In the genomic region with DNA sequence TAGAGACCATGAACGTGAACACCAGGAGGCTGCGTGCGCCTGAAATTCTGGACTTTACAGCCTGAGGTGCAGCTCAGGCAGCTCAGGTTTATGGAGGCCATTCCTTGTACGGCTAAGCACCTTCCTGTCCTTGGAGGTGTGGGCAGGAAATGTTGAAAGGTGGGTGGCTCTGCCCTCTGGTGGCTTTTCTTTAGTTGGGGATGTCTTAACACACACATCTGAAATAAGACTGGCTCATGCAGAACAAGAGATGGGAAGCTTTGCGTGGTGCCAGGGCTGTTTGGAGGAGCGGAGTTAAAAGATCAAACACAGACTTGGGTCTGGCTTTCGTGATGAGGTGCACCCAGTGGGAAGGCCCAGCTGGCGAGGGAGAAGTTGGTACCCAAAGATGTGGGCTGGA, we compare ENCODE assay signal across 2 cellular contexts.
TF ChIP-seq lines count a peak whose summit lies in the region.

No MANE protein-coding gene starts in this region.

TF ChIP-seq in IMR-90, 13 proteins besides CTCF, POLR2A, EP300 and RAD21:
- TF ChIP-seq MAZ (IDR thresholded peaks at IDR 0.05; ENCODE audit: borderline replicate concordance, low read depth, low read length) (no peak), RCOR1 (IDR thresholded peaks at IDR 0.05; ENCODE audit: insufficient replicate concordance, low read length) (no peak), RFX5 (IDR thresholded peaks at IDR 0.05; ENCODE audit: low read depth, low read length) (no peak), NFE2L2 (IDR thresholded peaks at IDR 0.05; ENCODE audit: low read depth, low read length) (no peak), CHD1 (IDR thresholded peaks at IDR 0.05; ENCODE audit: low read depth, low read length) (no peak)
TF ChIP-seq in IMR-90: peak in this region for 0.

TF ChIP-seq in liver, 16 proteins besides CTCF, POLR2A, EP300 and RAD21:
- TF ChIP-seq RXRA (IDR thresholded peaks at IDR 0.05) (no peak), SP1 (IDR thresholded peaks at IDR 0.05) (no peak), ZBTB33 (IDR thresholded peaks at IDR 0.05) (no peak), YY1 (IDR thresholded peaks at IDR 0.05) (no peak), TAF1 (conservative IDR thresholded peaks at IDR 0.05) (no peak), JUND (IDR thresholded peaks at IDR 0.05) (no peak), GABPA (IDR thresholded peaks at IDR 0.05 in 1 of 2, conservative IDR thresholded peaks at IDR 0.05 in 1 of 2) (no peak), FOXA2 (IDR thresholded peaks at IDR 0.05) (no peak), ATF3 (IDR thresholded peaks at IDR 0.05) (no peak), HNF4G (IDR thresholded peaks at IDR 0.05) (no peak), EGR1 (IDR thresholded peaks at IDR 0.05; ENCODE audit: low read depth in 2 of 2) (no peak)
- TF ChIP-seq, protein P1, sequence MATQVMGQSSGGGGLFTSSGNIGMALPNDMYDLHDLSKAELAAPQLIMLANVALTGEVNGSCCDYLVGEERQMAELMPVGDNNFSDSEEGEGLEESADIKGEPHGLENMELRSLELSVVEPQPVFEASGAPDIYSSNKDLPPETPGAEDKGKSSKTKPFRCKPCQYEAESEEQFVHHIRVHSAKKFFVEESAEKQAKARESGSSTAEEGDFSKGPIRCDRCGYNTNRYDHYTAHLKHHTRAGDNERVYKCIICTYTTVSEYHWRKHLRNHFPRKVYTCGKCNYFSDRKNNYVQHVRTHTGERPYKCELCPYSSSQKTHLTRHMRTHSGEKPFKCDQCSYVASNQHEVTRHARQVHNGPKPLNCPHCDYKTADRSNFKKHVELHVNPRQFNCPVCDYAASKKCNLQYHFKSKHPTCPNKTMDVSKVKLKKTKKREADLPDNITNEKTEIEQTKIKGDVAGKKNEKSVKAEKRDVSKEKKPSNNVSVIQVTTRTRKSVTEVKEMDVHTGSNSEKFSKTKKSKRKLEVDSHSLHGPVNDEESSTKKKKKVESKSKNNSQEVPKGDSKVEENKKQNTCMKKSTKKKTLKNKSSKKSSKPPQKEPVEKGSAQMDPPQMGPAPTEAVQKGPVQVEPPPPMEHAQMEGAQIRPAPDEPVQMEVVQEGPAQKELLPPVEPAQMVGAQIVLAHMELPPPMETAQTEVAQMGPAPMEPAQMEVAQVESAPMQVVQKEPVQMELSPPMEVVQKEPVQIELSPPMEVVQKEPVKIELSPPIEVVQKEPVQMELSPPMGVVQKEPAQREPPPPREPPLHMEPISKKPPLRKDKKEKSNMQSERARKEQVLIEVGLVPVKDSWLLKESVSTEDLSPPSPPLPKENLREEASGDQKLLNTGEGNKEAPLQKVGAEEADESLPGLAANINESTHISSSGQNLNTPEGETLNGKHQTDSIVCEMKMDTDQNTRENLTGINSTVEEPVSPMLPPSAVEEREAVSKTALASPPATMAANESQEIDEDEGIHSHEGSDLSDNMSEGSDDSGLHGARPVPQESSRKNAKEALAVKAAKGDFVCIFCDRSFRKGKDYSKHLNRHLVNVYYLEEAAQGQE (IDR thresholded peaks at IDR 0.05): no peak
